In the genomic region with DNA sequence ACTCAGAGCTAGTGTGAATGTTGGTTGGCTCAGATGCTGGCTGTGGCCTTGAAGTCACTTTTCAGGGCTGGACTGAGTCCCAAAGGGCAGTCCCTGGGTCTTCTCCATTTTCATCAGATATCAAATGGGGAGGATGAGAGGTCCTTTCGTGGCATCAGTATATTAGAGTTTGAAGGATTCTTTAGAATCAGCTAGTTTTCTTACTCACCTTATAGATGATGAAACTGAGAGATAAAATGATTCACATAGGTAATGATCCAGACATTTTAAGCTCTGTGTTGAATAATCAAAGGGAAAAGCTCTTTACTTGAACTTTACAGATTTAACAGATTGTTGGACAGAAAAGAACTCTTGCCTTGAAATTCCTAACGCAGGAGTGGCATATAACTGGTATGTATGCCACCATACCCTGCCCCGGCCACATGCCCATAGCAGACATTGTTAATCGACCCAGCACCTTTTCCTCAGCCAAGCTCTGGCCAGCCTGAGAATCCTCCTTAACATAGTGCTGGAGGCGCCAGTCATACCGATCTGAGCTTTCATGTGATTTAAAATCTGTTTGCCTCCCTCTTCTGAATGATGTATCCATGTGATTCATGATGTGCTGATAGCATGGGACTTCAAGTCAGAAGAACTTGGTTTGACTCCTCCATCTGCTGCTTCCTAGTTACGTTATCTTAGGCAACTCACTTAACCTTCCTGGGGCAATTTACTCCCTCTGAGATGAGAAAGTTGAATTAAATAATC, we compare ENCODE assay signal across 29 cellular contexts.
DNase-seq lines count a peak whose midpoint lies in the region; ATAC-seq and TF ChIP-seq lines count a peak whose summit lies in the region.
"Had no signal": no experiment of that assay in that cellular context is flagged by ENCODE, and none has a peak within 500 bp of the region (broad histone marks: within the 10 kb centered on the region; RNA-seq: fewer than 3 reads in every experiment).

No MANE protein-coding gene starts in this region.

- peaks cover 6% of the 10 kb centered on the region for H3K27me3 Mint-ChIP-seq in endodermal cell (ENCODE audit: insufficient read depth)
- H3K27me3 Mint-ChIP-seq in stimulated activated memory B cell treated with anti-CD40 and anti-IgM and Interleukin-4, amounts not matched to agents 10 μg/mL and 1 μg/mL and 100 μg/mL, for 72 hours: no peaks in the 10 kb centered on the region

- H3K4me1 Mint-ChIP-seq in endodermal cell: peaks cover 25% of the 10 kb centered on the region
- H3K4me1 Mint-ChIP-seq in stimulated activated memory B cell treated with anti-CD40 and anti-IgM and Interleukin-4, amounts not matched to agents 10 μg/mL and 1 μg/mL and 100 μg/mL, for 72 hours: no peaks in the 10 kb centered on the region
- H3K4me1 Mint-ChIP-seq: central memory CD8-positive, alpha-beta T cell had no signal

- H3K27ac ChIP-seq in Karpas-422 (ENCODE audit: low read length) (no peak overlapping the region), endodermal cell (ENCODE audit: low read depth, low read length) (no peak overlapping the region)
- H3K27ac ChIP-seq: C4-2B, GM23248, left ventricle myocardium inferior, suprapubic skin had no signal

- H3K9me2 ChIP-seq in Karpas-422 (replicated peaks; ENCODE audit: insufficient read depth, low read length): no peaks in the 10 kb centered on the region

- H3K27me3 ChIP-seq in Karpas-422 (ENCODE audit: low read length): no peaks in the 10 kb centered on the region
- no peaks in the 10 kb centered on the region for H3K27me3 ChIP-seq in endodermal cell (ENCODE audit: control insufficient read depth, insufficient read depth, low read length, poor library complexity, severe bottlenecking)
- H3K27me3 ChIP-seq: suprapubic skin had no signal

- H3K4me3 ChIP-seq in Karpas-422 (ENCODE audit: low read length) (no peak overlapping the region), endodermal cell (ENCODE audit: low read length) (peak overlapping the region; percentile 58)
- H3K4me3 ChIP-seq: GM23248, K562, left ventricle myocardium inferior, suprapubic skin had no signal

- TF ChIP-seq CTCF in endodermal cell (conservative IDR thresholded peaks at IDR 0.05): no peak
- TF ChIP-seq CTCF in omental fat pad (IDR thresholded peaks at IDR 0.05): no peak

- H3K4me3 Mint-ChIP-seq in endodermal cell: no peak overlapping the region
- no peak overlapping the region for H3K4me3 Mint-ChIP-seq in stimulated activated memory B cell treated with anti-CD40 and anti-IgM and Interleukin-4, amounts not matched to agents 10 μg/mL and 1 μg/mL and 100 μg/mL, for 72 hours
- H3K4me3 Mint-ChIP-seq: activated CD8-positive, alpha-beta T cell treated with anti-CD3 and anti-CD28 coated beads for 36 hours; central memory CD8-positive, alpha-beta T cell; effector memory CD8-positive, alpha-beta T cell; HFFc6; T-helper 1 cell treated with Interleukin-12 subunit alpha and Interleukin-12 subunit beta and Interleukin-4 antibody, amounts not matched to agents 30 μg/mL and 1 μg/mL, for 36 hours had no signal

- H3K4me1 ChIP-seq in Karpas-422 (ENCODE audit: low read length) (peaks cover 9% of the 10 kb centered on the region), endodermal cell (ENCODE audit: control insufficient read depth, insufficient read depth, low read length) (peaks cover 8% of the 10 kb centered on the region)
- H3K4me1 ChIP-seq: left ventricle myocardium inferior had no signal

- peak overlapping the region; percentile 23 for H3K4me2 ChIP-seq in Karpas-422 (ENCODE audit: low read depth, low read length, poor library complexity, severe bottlenecking)

- peaks cover 24% of the 10 kb centered on the region for H3K9me3 Mint-ChIP-seq in endodermal cell
- H3K9me3 Mint-ChIP-seq in stimulated activated memory B cell treated with anti-CD40 and anti-IgM and Interleukin-4, amounts not matched to agents 10 μg/mL and 1 μg/mL and 100 μg/mL, for 72 hours: peaks cover 12% of the 10 kb centered on the region
- H3K9me3 Mint-ChIP-seq: HFFc6 had no signal

- H3K36me3 ChIP-seq in Karpas-422 (ENCODE audit: insufficient read depth, low read length) (no peaks in the 10 kb centered on the region), endodermal cell (ENCODE audit: control insufficient read depth, insufficient read depth, low read length) (no peaks in the 10 kb centered on the region)
- H3K36me3 ChIP-seq: left ventricle myocardium inferior, suprapubic skin had no signal

- no peak overlapping the region for H3K27ac Mint-ChIP-seq in endodermal cell
- H3K27ac Mint-ChIP-seq in stimulated activated memory B cell treated with anti-CD40 and anti-IgM and Interleukin-4, amounts not matched to agents 10 μg/mL and 1 μg/mL and 100 μg/mL, for 72 hours: no peak overlapping the region
- H3K27ac Mint-ChIP-seq: activated CD8-positive, alpha-beta T cell treated with anti-CD3 and anti-CD28 coated beads for 36 hours; effector memory CD8-positive, alpha-beta T cell; HFFc6; T-helper 1 cell treated with Interleukin-12 subunit alpha and Interleukin-12 subunit beta and Interleukin-4 antibody, amounts not matched to agents 30 μg/mL and 1 μg/mL, for 36 hours had no signal

- peaks cover 5% of the 10 kb centered on the region for H3K36me3 Mint-ChIP-seq in endodermal cell (ENCODE audit: low read depth)
- no peaks in the 10 kb centered on the region for H3K36me3 Mint-ChIP-seq in stimulated activated memory B cell treated with anti-CD40 and anti-IgM and Interleukin-4, amounts not matched to agents 10 μg/mL and 1 μg/mL and 100 μg/mL, for 72 hours

- no peaks in the 10 kb centered on the region for H4K20me1 ChIP-seq in Karpas-422 (ENCODE audit: insufficient read depth, low read depth, low read length)

- H3K9ac ChIP-seq in Karpas-422 (ENCODE audit: low read length) (no peak overlapping the region), endodermal cell (ENCODE audit: extremely low read depth, low read length, poor library complexity, severe bottlenecking) (no peak overlapping the region)
- H3K9ac ChIP-seq: GM23248 had no signal

- ATAC-seq in omental fat pad (ENCODE audit: low FRiP score): peak; percentile 31
- no peak for ATAC-seq in stimulated activated memory B cell treated with anti-CD40 and anti-IgM and Interleukin-4, amounts not matched to agents 10 μg/mL and 1 μg/mL and 100 μg/mL, for 72 hours
- ATAC-seq in HG02588 (IDR thresholded peaks at IDR 0.05; ENCODE audit: unreplicated experiment): no peak
- no peak for ATAC-seq in HG03097 (IDR thresholded peaks at IDR 0.05; ENCODE audit: low FRiP score, unreplicated experiment)
- ATAC-seq: activated CD8-positive, alpha-beta T cell treated with anti-CD3 and anti-CD28 coated beads for 36 hours; effector memory CD8-positive, alpha-beta T cell; esophagus mucosa; K562; SK-N-SH treated with all-trans-retinoic acid at 6 μM for 48 hours had no signal

- H2AFZ ChIP-seq in Karpas-422 (ENCODE audit: low read length): no peak overlapping the region
- H2AFZ ChIP-seq: GM23248 had no signal

- H3K9me3 ChIP-seq in Karpas-422 (ENCODE audit: low read length) (no peaks in the 10 kb centered on the region), endodermal cell (ENCODE audit: control insufficient read depth, low read length) (peaks cover 15% of the 10 kb centered on the region)
- H3K9me3 ChIP-seq: suprapubic skin had no signal

- peak; percentile 34 for DNase-seq in activated CD4-positive, alpha-beta T cell treated with anti-CD3 and anti-CD28 coated beads for 48 hours
- no peak for DNase-seq in activated CD4-positive, alpha-beta T cell treated with anti-CD3 and anti-CD28 coated beads for 1 hour
- DNase-seq in Karpas-422: no peak
- no peak for DNase-seq in endodermal cell
- no peak for DNase-seq in omental fat pad (ENCODE audit: low spot score)
- DNase-seq: activated CD4-positive, CD25-positive, alpha-beta regulatory T cell; activated CD8-positive, alpha-beta T cell treated with anti-CD3 and anti-CD28 coated beads for 36 hours; activated gamma-delta T cell; COR-L47; effector memory CD8-positive, alpha-beta T cell; GF-D8; GM23248; HFFc6; left ventricle myocardium inferior; mesendoderm; NCI-H526; Right ventricle myocardium superior; stimulated activated CD4-positive, alpha-beta T cell treated with anti-CD3 and anti-CD28 coated beads, Interleukin-15, amount 100 ng/mL, for 24 hours; stimulated activated naive CD4-positive, alpha-beta T cell had no signal

- H3K79me2 ChIP-seq in Karpas-422 (ENCODE audit: low read length): no peaks in the 10 kb centered on the region

- 91 to 100% methylated on average over 5 to 6 of the region's 7 CpGs for WGBS in endodermal cell (ENCODE audit: insufficient coverage in 1 of 2, insufficient read length in 1 of 2), 2 experiments
